20 cellular contexts compared by ENCODE assay signal in the genomic region with DNA sequence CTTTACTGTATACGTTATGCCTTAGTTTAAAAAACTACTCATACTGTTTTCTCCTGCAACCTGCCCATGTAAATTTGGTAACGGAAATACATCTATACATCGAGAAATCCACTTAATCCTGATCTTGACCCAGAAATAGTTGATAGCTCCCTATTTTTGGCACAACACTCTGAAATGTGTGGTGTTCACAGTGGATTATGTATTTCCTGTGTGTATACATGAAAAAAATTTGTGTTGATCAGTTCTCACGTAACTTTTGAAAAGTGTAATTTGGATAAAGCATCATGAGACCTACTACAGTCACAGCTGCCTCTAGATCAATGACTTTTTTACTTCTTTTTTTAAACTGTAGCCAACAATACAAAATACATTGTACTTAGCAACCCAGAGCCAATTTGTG.
A peak's percentile ranks its signal among the peaks of the same experiment; 100 is the strongest.
DNase-seq lines count a peak whose midpoint lies in the region; ATAC-seq and TF ChIP-seq lines count a peak whose summit lies in the region.
"Had no signal": no experiment of that assay in that cellular context is flagged by ENCODE, and none has a peak within 500 bp of the region (broad histone marks: within the 10 kb centered on the region; RNA-seq: fewer than 3 reads in every experiment).

No MANE protein-coding gene starts in this region.

- H3K27ac ChIP-seq in HCT116 (ENCODE audit: low read depth, low read length) = peak overlapping the region; percentile 37; the same call in 1 of the 2 replicates
- peak overlapping the region; percentile 42 to 49 for H3K27ac ChIP-seq in ascending aorta
- peak overlapping the region; percentile 42 for H3K27ac ChIP-seq in osteoblast (ENCODE audit: low read depth, low read length)
- no peak overlapping the region for H3K27ac ChIP-seq in naive thymus-derived CD4-positive, alpha-beta T cell (ENCODE audit: low read depth, low read length)
- H3K27ac ChIP-seq: dorsolateral prefrontal cortex, SJCRH30 had no signal

- H4K20me1 ChIP-seq in HCT116 (ENCODE audit: insufficient read depth) = no peaks in the 10 kb centered on the region
- no peaks in the 10 kb centered on the region for H4K20me1 ChIP-seq in osteoblast (ENCODE audit: insufficient read depth, low read length)

- no peak for TF ChIP-seq RAD21 in HCT116 (IDR thresholded peaks at IDR 0.05; ENCODE audit: low read depth)

- DNase-seq in activated CD8-positive, alpha-beta T cell treated with anti-CD3 and anti-CD28 coated beads for 36 hours = no peak
- no peak for DNase-seq in activated CD8-positive, alpha-beta T cell treated with anti-CD3 and anti-CD28 coated beads, Interleukin-2, amount 10 ng/mL, durations not matched to agents 7 days and 5 days
- DNase-seq in HCT116 (ENCODE audit: low read depth, low spot score) = no peak
- DNase-seq in ascending aorta (ENCODE audit: low spot score in 2 of 2) = no peak
- DNase-seq in osteoblast (ENCODE audit: insufficient read length, low spot score, missing footprints) = no peak
- no peak for DNase-seq in naive thymus-derived CD4-positive, alpha-beta T cell
- DNase-seq: activated CD4-positive, CD25-positive, alpha-beta regulatory T cell; activated naive CD8-positive, alpha-beta T cell treated with anti-CD3 and anti-CD28 coated beads, Interleukin-2, amount 10 ng/mL, durations not matched to agents 7 days and 5 days; DND-41; dorsolateral prefrontal cortex; KG1; MV-4-11; NCI-H187; NCI-H226; posterior cingulate gyrus; SJCRH30; stimulated activated CD4-positive, alpha-beta T cell treated with anti-CD3 and anti-CD28 coated beads, Interleukin-2, amount 100 ng/mL, for 48 hours; T-helper 9 cell had no signal

- no peak overlapping the region for H3K4me3 Mint-ChIP-seq in activated CD8-positive, alpha-beta T cell treated with anti-CD3 and anti-CD28 coated beads for 36 hours
- H3K4me3 Mint-ChIP-seq in activated CD8-positive, alpha-beta T cell treated with anti-CD3 and anti-CD28 coated beads, Interleukin-2, amount 10 ng/mL, durations not matched to agents 7 days and 5 days = no peak overlapping the region
- no peak overlapping the region for H3K4me3 Mint-ChIP-seq in naive thymus-derived CD4-positive, alpha-beta T cell
- H3K4me3 Mint-ChIP-seq: activated naive CD8-positive, alpha-beta T cell treated with anti-CD3 and anti-CD28 coated beads, Interleukin-2, amount 10 ng/mL, durations not matched to agents 7 days and 5 days had no signal

- H3K4me1 Mint-ChIP-seq in activated CD8-positive, alpha-beta T cell treated with anti-CD3 and anti-CD28 coated beads for 36 hours (ENCODE audit: low read depth) = peaks cover 24% of the 10 kb centered on the region
- H3K4me1 Mint-ChIP-seq in activated CD8-positive, alpha-beta T cell treated with anti-CD3 and anti-CD28 coated beads, Interleukin-2, amount 10 ng/mL, durations not matched to agents 7 days and 5 days (ENCODE audit: low read depth) = peaks cover 25% of the 10 kb centered on the region
- peaks cover 0 to 39% (median 0%) of the 10 kb centered on the region in 7 donors for H3K4me1 Mint-ChIP-seq in naive thymus-derived CD4-positive, alpha-beta T cell

- intact Hi-C loops in activated CD8-positive, alpha-beta T cell treated with anti-CD3 and anti-CD28 coated beads for 36 hours (cut with micrococcal nuclease) = no loop called here
- intact Hi-C loops in HCT116 (cut with micrococcal nuclease) (no loop called here), ascending aorta (cut with DNase I) (no loop called here)
- intact Hi-C loops in naive thymus-derived CD4-positive, alpha-beta T cell (cut with micrococcal nuclease) = no loop called here

- no peaks in the 10 kb centered on the region for H3K9me3 ChIP-seq in HCT116 (ENCODE audit: control insufficient read depth in 1 of 2, insufficient read depth in 1 of 2, low read depth in 1 of 2, low read length in 2 of 2)
- H3K9me3 ChIP-seq in ascending aorta = no peaks in the 10 kb centered on the region
- no peaks in the 10 kb centered on the region for H3K9me3 ChIP-seq in osteoblast (ENCODE audit: low read depth, low read length)
- no peaks in the 10 kb centered on the region for H3K9me3 ChIP-seq in naive thymus-derived CD4-positive, alpha-beta T cell (ENCODE audit: control insufficient read depth in 2 of 3, low read length in 3 of 3)
- H3K9me3 ChIP-seq: SJCRH30 had no signal

- H3K36me3 Mint-ChIP-seq in activated CD8-positive, alpha-beta T cell treated with anti-CD3 and anti-CD28 coated beads for 36 hours (ENCODE audit: low read depth) = peaks cover 11% of the 10 kb centered on the region
- H3K36me3 Mint-ChIP-seq in activated CD8-positive, alpha-beta T cell treated with anti-CD3 and anti-CD28 coated beads, Interleukin-2, amount 10 ng/mL, durations not matched to agents 7 days and 5 days (ENCODE audit: low read depth) = peaks cover 17% of the 10 kb centered on the region
- peaks cover 0 to 13% (median 9%) of the 10 kb centered on the region in 5 donors for H3K36me3 Mint-ChIP-seq in naive thymus-derived CD4-positive, alpha-beta T cell

- no peak for TF ChIP-seq POLR2A in HCT116 (IDR thresholded peaks at IDR 0.05; ENCODE audit: borderline replicate concordance, extremely low read depth, insufficient read depth, insufficient read length)

- H3K27me3 ChIP-seq in HCT116 (ENCODE audit: insufficient read depth, low read length) (no peaks in the 10 kb centered on the region), ascending aorta (no peaks in the 10 kb centered on the region), osteoblast (ENCODE audit: insufficient read depth, low read length) (no peaks in the 10 kb centered on the region)
- no peaks in the 10 kb centered on the region for H3K27me3 ChIP-seq in naive thymus-derived CD4-positive, alpha-beta T cell (ENCODE audit: control insufficient read depth in 2 of 2, insufficient read depth in 2 of 2, low read length in 2 of 2)
- H3K27me3 ChIP-seq: dorsolateral prefrontal cortex, SJCRH30 had no signal

- POLR2A ChIA-PET in activated CD8-positive, alpha-beta T cell treated with anti-CD3 and anti-CD28 coated beads for 36 hours (lab: Charles Lee) = interaction anchor here (1.0 to 1.4 kb wide), 2 partner anchors 11 to 31 kb away, joined by 3 to 5 read pairs; no protein-coding TSS in a partner anchor
- POLR2A ChIA-PET in activated CD8-positive, alpha-beta T cell treated with anti-CD3 and anti-CD28 coated beads, Interleukin-2, amount 10 ng/mL, durations not matched to agents 7 days and 5 days (lab: Charles Lee) = interaction anchor here (1.0 kb wide), 1 partner anchor 39 kb away, joined by 3 read pairs; no protein-coding TSS in a partner anchor
- POLR2A ChIA-PET in HCT116 (lab: Charles Lee) = interaction anchor here (0.6 to 2.7 kb wide), 6 partner anchors 12 to 40 kb away, joined by 4 to 13 read pairs (median 5); no protein-coding TSS in a partner anchor
- POLR2A ChIA-PET in naive thymus-derived CD4-positive, alpha-beta T cell (lab: Charles Lee) = no interaction called here

- RAD21 ChIA-PET in HCT116 (lab: Charles Lee; ENCODE audit: low non-redundant PET in 1 of 2, low total read pairs in 2 of 2, uncharacterized antibody in 2 of 2, unreplicated experiment in 2 of 2) = no interaction called here

- H3K4me2 ChIP-seq in HCT116 (ENCODE audit: low read length) (no peak overlapping the region), osteoblast (ENCODE audit: insufficient read depth, low read length) (peak overlapping the region; percentile 11)

- no peaks in the 10 kb centered on the region for H3K9me3 Mint-ChIP-seq in activated CD8-positive, alpha-beta T cell treated with anti-CD3 and anti-CD28 coated beads for 36 hours
- no peaks in the 10 kb centered on the region for H3K9me3 Mint-ChIP-seq in activated CD8-positive, alpha-beta T cell treated with anti-CD3 and anti-CD28 coated beads, Interleukin-2, amount 10 ng/mL, durations not matched to agents 7 days and 5 days (ENCODE audit: insufficient read depth)
- no peaks in the 10 kb centered on the region for H3K9me3 Mint-ChIP-seq in naive thymus-derived CD4-positive, alpha-beta T cell
- H3K9me3 Mint-ChIP-seq: activated naive CD8-positive, alpha-beta T cell treated with anti-CD3 and anti-CD28 coated beads, Interleukin-2, amount 10 ng/mL, durations not matched to agents 7 days and 5 days had no signal

- H3K4me1 ChIP-seq in HCT116 (ENCODE audit: control insufficient read depth in 1 of 2, insufficient read depth in 2 of 2, low read length in 2 of 2) (peaks cover 51 to 62% of the 10 kb centered on the region in 2 experiments), ascending aorta (peaks cover 0 to 14% of the 10 kb centered on the region in 2 donors), osteoblast (ENCODE audit: insufficient read depth, low read length) (peaks cover 25% of the 10 kb centered on the region)
- no peaks in the 10 kb centered on the region for H3K4me1 ChIP-seq in naive thymus-derived CD4-positive, alpha-beta T cell (ENCODE audit: control insufficient read depth in 2 of 2, insufficient read depth in 2 of 2, low read length in 2 of 2)
- H3K4me1 ChIP-seq: SJCRH30 had no signal

- no peak for TF ChIP-seq CTCF in activated CD8-positive, alpha-beta T cell treated with anti-CD3 and anti-CD28 coated beads for 36 hours (IDR thresholded peaks at IDR 0.05)
- TF ChIP-seq CTCF in HCT116 (IDR thresholded peaks at IDR 0.05 in 2 of 3, conservative IDR thresholded peaks at IDR 0.05 in 1 of 3; ENCODE audit: borderline replicate concordance in 1 of 3, insufficient read depth in 1 of 3, low read depth in 2 of 3, low read length in 2 of 3) = no peak
- no peak for TF ChIP-seq CTCF in ascending aorta (IDR thresholded peaks at IDR 0.05)
- no peak for TF ChIP-seq CTCF in osteoblast (IDR thresholded peaks at IDR 0.05; ENCODE audit: extremely low read depth, low read depth, low read length)

- H3K27ac Mint-ChIP-seq in activated CD8-positive, alpha-beta T cell treated with anti-CD3 and anti-CD28 coated beads for 36 hours = peak overlapping the region; percentile 11
- H3K27ac Mint-ChIP-seq in activated CD8-positive, alpha-beta T cell treated with anti-CD3 and anti-CD28 coated beads, Interleukin-2, amount 10 ng/mL, durations not matched to agents 7 days and 5 days = no peak overlapping the region
- H3K27ac Mint-ChIP-seq in naive thymus-derived CD4-positive, alpha-beta T cell = no peak overlapping the region
- H3K27ac Mint-ChIP-seq: activated naive CD8-positive, alpha-beta T cell treated with anti-CD3 and anti-CD28 coated beads, Interleukin-2, amount 10 ng/mL, durations not matched to agents 7 days and 5 days had no signal

- no peak overlapping the region for H2AFZ ChIP-seq in HCT116 (ENCODE audit: low read depth, low read length, poor library complexity, severe bottlenecking)
- no peak overlapping the region for H2AFZ ChIP-seq in osteoblast (ENCODE audit: low read length)

- BruUV-seq in HCT116 (replicated peaks; lab: Mats Ljungman, UMichigan) = no TSS peak

- no peak overlapping the region for H3K4me3 ChIP-seq in HCT116 (replicated peaks in 1 of 2; ENCODE audit: low read depth in 1 of 2, low read length in 2 of 2)
- H3K4me3 ChIP-seq in ascending aorta = no peak overlapping the region
- no peak overlapping the region for H3K4me3 ChIP-seq in osteoblast (ENCODE audit: insufficient read depth, low read length)
- no peak overlapping the region for H3K4me3 ChIP-seq in naive thymus-derived CD4-positive, alpha-beta T cell (ENCODE audit: low read length)
- H3K4me3 ChIP-seq: dorsolateral prefrontal cortex, SJCRH30 had no signal

- no peak for ATAC-seq in activated CD8-positive, alpha-beta T cell treated with anti-CD3 and anti-CD28 coated beads for 36 hours
- ATAC-seq in activated CD8-positive, alpha-beta T cell treated with anti-CD3 and anti-CD28 coated beads, Interleukin-2, amount 10 ng/mL, durations not matched to agents 7 days and 5 days = no peak
- ATAC-seq in HCT116 = no peak
- ATAC-seq in naive thymus-derived CD4-positive, alpha-beta T cell = no peak
- no peak for ATAC-seq in HG03354 (IDR thresholded peaks at IDR 0.05; ENCODE audit: poor library complexity, severe bottlenecking, unreplicated experiment)
- no peak for ATAC-seq in GM21737 (IDR thresholded peaks at IDR 0.05; ENCODE audit: unreplicated experiment)

- CTCF ChIA-PET in activated CD8-positive, alpha-beta T cell treated with anti-CD3 and anti-CD28 coated beads for 36 hours (lab: Charles Lee) = interaction anchor here (1.1 to 2.7 kb wide), 3 partner anchors 14 to 44 kb away, joined by 3 to 10 read pairs (median 6); no protein-coding TSS in a partner anchor
- CTCF ChIA-PET in activated CD8-positive, alpha-beta T cell treated with anti-CD3 and anti-CD28 coated beads, Interleukin-2, amount 10 ng/mL, durations not matched to agents 7 days and 5 days (lab: Charles Lee) = interaction anchor here (0.8 to 1.3 kb wide), 5 partner anchors 8 to 44 kb away, joined by 3 to 5 read pairs (median 3); no protein-coding TSS in a partner anchor
- CTCF ChIA-PET in HCT116 (lab: Charles Lee) = no interaction called here
- CTCF ChIA-PET in naive thymus-derived CD4-positive, alpha-beta T cell (lab: Charles Lee) = interaction anchor here (0.6 kb wide), 1 partner anchor 44 kb away, joined by 4 read pairs; no protein-coding TSS in a partner anchor

- no peaks in the 10 kb centered on the region for H3K27me3 Mint-ChIP-seq in activated CD8-positive, alpha-beta T cell treated with anti-CD3 and anti-CD28 coated beads for 36 hours
- no peaks in the 10 kb centered on the region for H3K27me3 Mint-ChIP-seq in activated CD8-positive, alpha-beta T cell treated with anti-CD3 and anti-CD28 coated beads, Interleukin-2, amount 10 ng/mL, durations not matched to agents 7 days and 5 days (ENCODE audit: low read depth)
- no peaks in the 10 kb centered on the region for H3K27me3 Mint-ChIP-seq in naive thymus-derived CD4-positive, alpha-beta T cell
- H3K27me3 Mint-ChIP-seq: activated naive CD8-positive, alpha-beta T cell treated with anti-CD3 and anti-CD28 coated beads, Interleukin-2, amount 10 ng/mL, durations not matched to agents 7 days and 5 days had no signal

- H3K9me2 ChIP-seq in HCT116 (ENCODE audit: insufficient read depth) = no peaks in the 10 kb centered on the region

- H3K36me3 ChIP-seq in HCT116 (ENCODE audit: control insufficient read depth in 1 of 2, insufficient read depth in 2 of 2, low read length in 2 of 2) = 0 out of 4 replicates have a peak, but pooled peaks cover 0 to 5% of the 10 kb centered on the region in 2 experiments
- no peaks in the 10 kb centered on the region for H3K36me3 ChIP-seq in ascending aorta
- peaks cover 3% of the 10 kb centered on the region for H3K36me3 ChIP-seq in osteoblast (ENCODE audit: insufficient read depth, low read length)
- H3K36me3 ChIP-seq in naive thymus-derived CD4-positive, alpha-beta T cell (ENCODE audit: control insufficient read depth in 2 of 3, insufficient read depth in 3 of 3, low read length in 3 of 3) = no peaks in the 10 kb centered on the region
- H3K36me3 ChIP-seq: SJCRH30 had no signal

- H3K79me2 ChIP-seq in HCT116 (ENCODE audit: insufficient read depth, low read length) = peaks cover 3% of the 10 kb centered on the region; the same call in 1 of the 2 replicates
- H3K79me2 ChIP-seq in osteoblast (ENCODE audit: insufficient read depth, low read length) = peaks cover 8% of the 10 kb centered on the region

- H3K9ac ChIP-seq in HCT116 (ENCODE audit: low read length) = no peak overlapping the region
